In the genomic region with DNA sequence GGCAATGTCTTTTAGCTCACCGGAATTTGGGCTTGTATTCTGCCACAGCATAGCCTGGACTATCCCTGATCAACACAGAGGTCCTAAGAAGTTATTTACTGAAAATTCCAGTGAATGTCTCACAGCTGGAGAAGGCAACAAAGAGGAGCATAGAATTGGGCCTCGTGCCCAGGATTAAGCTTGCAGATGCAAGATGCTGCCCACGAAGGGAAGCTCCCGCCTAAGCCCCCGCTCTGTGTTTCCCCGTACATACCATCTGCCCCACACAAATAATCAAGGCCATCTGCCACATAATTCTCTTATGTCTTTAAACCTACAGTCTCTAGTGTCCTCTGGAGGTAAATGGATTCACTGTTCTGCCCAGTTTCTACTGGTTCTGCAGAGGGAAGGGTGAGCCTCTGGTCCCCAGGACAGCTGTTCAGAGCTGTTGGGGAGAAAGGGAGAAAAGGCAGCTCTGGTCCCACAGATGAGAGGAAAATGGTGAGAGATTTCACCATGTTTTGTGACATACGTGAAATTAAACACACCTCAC, we compare ENCODE assay signal across 1 cellular context.
TF ChIP-seq lines count a peak whose summit lies in the region.

No MANE protein-coding gene starts in this region.

TF ChIP-seq in K562, 482 proteins besides CTCF, POLR2A, EP300 and RAD21 (continued from another document):
- TF ChIP-seq, protein P1, sequence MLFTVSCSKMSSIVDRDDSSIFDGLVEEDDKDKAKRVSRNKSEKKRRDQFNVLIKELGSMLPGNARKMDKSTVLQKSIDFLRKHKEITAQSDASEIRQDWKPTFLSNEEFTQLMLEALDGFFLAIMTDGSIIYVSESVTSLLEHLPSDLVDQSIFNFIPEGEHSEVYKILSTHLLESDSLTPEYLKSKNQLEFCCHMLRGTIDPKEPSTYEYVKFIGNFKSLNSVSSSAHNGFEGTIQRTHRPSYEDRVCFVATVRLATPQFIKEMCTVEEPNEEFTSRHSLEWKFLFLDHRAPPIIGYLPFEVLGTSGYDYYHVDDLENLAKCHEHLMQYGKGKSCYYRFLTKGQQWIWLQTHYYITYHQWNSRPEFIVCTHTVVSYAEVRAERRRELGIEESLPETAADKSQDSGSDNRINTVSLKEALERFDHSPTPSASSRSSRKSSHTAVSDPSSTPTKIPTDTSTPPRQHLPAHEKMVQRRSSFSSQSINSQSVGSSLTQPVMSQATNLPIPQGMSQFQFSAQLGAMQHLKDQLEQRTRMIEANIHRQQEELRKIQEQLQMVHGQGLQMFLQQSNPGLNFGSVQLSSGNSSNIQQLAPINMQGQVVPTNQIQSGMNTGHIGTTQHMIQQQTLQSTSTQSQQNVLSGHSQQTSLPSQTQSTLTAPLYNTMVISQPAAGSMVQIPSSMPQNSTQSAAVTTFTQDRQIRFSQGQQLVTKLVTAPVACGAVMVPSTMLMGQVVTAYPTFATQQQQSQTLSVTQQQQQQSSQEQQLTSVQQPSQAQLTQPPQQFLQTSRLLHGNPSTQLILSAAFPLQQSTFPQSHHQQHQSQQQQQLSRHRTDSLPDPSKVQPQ (CRISPR knock-in tag; IDR thresholded peaks at IDR 0.05; ENCODE audit: borderline replicate concordance), result no peak
- TF ChIP-seq, protein P2, sequence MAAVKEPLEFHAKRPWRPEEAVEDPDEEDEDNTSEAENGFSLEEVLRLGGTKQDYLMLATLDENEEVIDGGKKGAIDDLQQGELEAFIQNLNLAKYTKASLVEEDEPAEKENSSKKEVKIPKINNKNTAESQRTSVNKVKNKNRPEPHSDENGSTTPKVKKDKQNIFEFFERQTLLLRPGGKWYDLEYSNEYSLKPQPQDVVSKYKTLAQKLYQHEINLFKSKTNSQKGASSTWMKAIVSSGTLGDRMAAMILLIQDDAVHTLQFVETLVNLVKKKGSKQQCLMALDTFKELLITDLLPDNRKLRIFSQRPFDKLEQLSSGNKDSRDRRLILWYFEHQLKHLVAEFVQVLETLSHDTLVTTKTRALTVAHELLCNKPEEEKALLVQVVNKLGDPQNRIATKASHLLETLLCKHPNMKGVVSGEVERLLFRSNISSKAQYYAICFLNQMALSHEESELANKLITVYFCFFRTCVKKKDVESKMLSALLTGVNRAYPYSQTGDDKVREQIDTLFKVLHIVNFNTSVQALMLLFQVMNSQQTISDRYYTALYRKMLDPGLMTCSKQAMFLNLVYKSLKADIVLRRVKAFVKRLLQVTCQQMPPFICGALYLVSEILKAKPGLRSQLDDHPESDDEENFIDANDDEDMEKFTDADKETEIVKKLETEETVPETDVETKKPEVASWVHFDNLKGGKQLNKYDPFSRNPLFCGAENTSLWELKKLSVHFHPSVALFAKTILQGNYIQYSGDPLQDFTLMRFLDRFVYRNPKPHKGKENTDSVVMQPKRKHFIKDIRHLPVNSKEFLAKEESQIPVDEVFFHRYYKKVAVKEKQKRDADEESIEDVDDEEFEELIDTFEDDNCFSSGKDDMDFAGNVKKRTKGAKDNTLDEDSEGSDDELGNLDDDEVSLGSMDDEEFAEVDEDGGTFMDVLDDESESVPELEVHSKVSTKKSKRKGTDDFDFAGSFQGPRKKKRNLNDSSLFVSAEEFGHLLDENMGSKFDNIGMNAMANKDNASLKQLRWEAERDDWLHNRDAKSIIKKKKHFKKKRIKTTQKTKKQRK (IDR thresholded peaks at IDR 0.05; ENCODE audit: borderline replicate concordance, low read depth, low read length), result no peak
- no peak for TF ChIP-seq RBM14 (IDR thresholded peaks at IDR 0.05; ENCODE audit: borderline replicate concordance, insufficient read depth, low read depth, low read length)
- no peak for TF ChIP-seq NONO (IDR thresholded peaks at IDR 0.05; ENCODE audit: low read depth in 2 of 2, low read length in 1 of 2)
- TF ChIP-seq GTF2A2 (tag; IDR thresholded peaks at IDR 0.05), result no peak
- no peak for TF ChIP-seq EWSR1 (IDR thresholded peaks at IDR 0.05; ENCODE audit: borderline replicate concordance, low read depth, partially characterized antibody)
- no peak for TF ChIP-seq ZNF551 (CRISPR knock-in tag; IDR thresholded peaks at IDR 0.05)
- TF ChIP-seq, protein P3, sequence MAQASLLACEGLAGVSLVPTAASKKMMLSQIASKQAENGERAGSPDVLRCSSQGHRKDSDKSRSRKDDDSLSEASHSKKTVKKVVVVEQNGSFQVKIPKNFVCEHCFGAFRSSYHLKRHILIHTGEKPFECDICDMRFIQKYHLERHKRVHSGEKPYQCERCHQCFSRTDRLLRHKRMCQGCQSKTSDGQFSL (CRISPR knock-in tag; IDR thresholded peaks at IDR 0.05), result no peak
- TF ChIP-seq, protein P3 (tag; IDR thresholded peaks at IDR 0.05), result no peak
- TF ChIP-seq ZNF282 (CRISPR knock-in tag; IDR thresholded peaks at IDR 0.05), result no peak
